In the genomic region with DNA sequence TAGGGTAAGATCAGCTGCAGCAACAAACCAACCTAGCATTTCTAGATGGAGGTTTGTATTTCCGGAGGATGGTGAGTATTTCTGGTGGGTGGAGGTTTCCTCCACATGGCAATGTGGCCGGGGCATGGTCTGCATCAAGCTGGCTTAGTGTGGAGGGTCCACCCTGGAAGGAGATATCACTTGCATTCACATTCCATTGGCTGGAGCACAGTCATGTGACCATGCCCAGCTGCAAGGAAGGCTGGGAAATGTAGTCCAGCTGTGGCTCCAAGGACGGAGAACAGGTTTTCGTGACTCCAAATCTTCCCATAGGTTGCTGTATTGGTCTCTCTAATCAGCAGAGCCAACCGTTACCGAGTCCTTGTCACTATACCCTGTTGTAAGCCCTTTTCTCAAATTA, we compare ENCODE assay signal across 1 cellular context.
TF ChIP-seq lines count a peak whose summit lies in the region.

No MANE protein-coding gene starts in this region.

TF ChIP-seq in K562, 482 proteins besides CTCF, POLR2A, EP300 and RAD21 (continued from another document and continues in another):
- TF ChIP-seq, protein P1, sequence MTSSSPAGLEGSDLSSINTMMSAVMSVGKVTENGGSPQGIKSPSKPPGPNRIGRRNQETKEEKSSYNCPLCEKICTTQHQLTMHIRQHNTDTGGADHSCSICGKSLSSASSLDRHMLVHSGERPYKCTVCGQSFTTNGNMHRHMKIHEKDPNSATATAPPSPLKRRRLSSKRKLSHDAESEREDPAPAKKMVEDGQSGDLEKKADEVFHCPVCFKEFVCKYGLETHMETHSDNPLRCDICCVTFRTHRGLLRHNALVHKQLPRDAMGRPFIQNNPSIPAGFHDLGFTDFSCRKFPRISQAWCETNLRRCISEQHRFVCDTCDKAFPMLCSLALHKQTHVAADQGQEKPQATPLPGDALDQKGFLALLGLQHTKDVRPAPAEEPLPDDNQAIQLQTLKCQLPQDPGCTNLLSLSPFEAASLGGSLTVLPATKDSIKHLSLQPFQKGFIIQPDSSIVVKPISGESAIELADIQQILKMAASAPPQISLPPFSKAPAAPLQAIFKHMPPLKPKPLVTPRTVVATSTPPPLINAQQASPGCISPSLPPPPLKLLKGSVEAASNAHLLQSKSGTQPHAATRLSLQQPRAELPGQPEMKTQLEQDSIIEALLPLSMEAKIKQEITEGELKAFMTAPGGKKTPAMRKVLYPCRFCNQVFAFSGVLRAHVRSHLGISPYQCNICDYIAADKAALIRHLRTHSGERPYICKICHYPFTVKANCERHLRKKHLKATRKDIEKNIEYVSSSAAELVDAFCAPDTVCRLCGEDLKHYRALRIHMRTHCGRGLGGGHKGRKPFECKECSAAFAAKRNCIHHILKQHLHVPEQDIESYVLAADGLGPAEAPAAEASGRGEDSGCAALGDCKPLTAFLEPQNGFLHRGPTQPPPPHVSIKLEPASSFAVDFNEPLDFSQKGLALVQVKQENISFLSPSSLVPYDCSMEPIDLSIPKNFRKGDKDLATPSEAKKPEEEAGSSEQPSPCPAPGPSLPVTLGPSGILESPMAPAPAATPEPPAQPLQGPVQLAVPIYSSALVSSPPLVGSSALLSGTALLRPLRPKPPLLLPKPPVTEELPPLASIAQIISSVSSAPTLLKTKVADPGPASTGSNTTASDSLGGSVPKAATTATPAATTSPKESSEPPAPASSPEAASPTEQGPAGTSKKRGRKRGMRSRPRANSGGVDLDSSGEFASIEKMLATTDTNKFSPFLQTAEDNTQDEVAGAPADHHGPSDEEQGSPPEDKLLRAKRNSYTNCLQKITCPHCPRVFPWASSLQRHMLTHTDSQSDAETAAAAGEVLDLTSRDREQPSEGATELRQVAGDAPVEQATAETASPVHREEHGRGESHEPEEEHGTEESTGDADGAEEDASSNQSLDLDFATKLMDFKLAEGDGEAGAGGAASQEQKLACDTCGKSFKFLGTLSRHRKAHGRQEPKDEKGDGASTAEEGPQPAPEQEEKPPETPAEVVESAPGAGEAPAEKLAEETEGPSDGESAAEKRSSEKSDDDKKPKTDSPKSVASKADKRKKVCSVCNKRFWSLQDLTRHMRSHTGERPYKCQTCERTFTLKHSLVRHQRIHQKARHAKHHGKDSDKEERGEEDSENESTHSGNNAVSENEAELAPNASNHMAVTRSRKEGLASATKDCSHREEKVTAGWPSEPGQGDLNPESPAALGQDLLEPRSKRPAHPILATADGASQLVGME (CRISPR knock-in tag; IDR thresholded peaks at IDR 0.05), result no peak
- TF ChIP-seq HNRNPL (IDR thresholded peaks at IDR 0.05; ENCODE audit: low read depth, low read length) (no peak), ZNF589 (CRISPR knock-in tag; IDR thresholded peaks at IDR 0.05; ENCODE audit: low read depth) (no peak), TFE3 (CRISPR knock-in tag; IDR thresholded peaks at IDR 0.05) (peak; percentile 97), HOXB6 (CRISPR knock-in tag; IDR thresholded peaks at IDR 0.05; ENCODE audit: borderline replicate concordance) (no peak), HCFC1 (IDR thresholded peaks at IDR 0.05; ENCODE audit: low read depth, low read length) (peak; percentile 93), NR3C1 (CRISPR knock-in tag; IDR thresholded peaks at IDR 0.05) (no peak), PREB (CRISPR knock-in tag; IDR thresholded peaks at IDR 0.05) (no peak), KAT2B (IDR thresholded peaks at IDR 0.05; ENCODE audit: low read depth, low read length) (no peak), GATAD2B (IDR thresholded peaks at IDR 0.05; ENCODE audit: borderline replicate concordance) (no peak), TFAP4 (CRISPR knock-in tag; IDR thresholded peaks at IDR 0.05; ENCODE audit: borderline replicate concordance) (peak; percentile 70; the same call in 1 of the 2 replicates), DMBX1 (CRISPR knock-in tag; IDR thresholded peaks at IDR 0.05; ENCODE audit: borderline replicate concordance) (no peak), NCOA2 (IDR thresholded peaks at IDR 0.05; ENCODE audit: partially characterized antibody in 2 of 2) (no peak), RBM25 (IDR thresholded peaks at IDR 0.05; ENCODE audit: low read depth, low read length, severe bottlenecking) (peak; percentile 72), MCM2 (IDR thresholded peaks at IDR 0.05; ENCODE audit: low read depth) (no peak), NFYB (IDR thresholded peaks at IDR 0.05; ENCODE audit: extremely low read depth, insufficient read length) (peak; percentile 97), HEY1 (CRISPR knock-in tag; IDR thresholded peaks at IDR 0.05; ENCODE audit: borderline replicate concordance) (no peak), RBM22 (IDR thresholded peaks at IDR 0.05; ENCODE audit: low read depth, low read length, poor library complexity, severe bottlenecking) (no peak), ZNF143 (CRISPR knock-in tag; IDR thresholded peaks at IDR 0.05) (peak; percentile 89), FOS (IDR thresholded peaks at IDR 0.05; ENCODE audit: extremely low read depth, insufficient read length) (peak; percentile 67), ZNF324 (CRISPR knock-in tag; IDR thresholded peaks at IDR 0.05) (no peak), MBD2 (IDR thresholded peaks at IDR 0.05; ENCODE audit: borderline replicate concordance, low read depth) (peak; percentile 74), TGIF2 (CRISPR knock-in tag; IDR thresholded peaks at IDR 0.05) (no peak), CREB3L1 (IDR thresholded peaks at IDR 0.05; ENCODE audit: borderline replicate concordance, low read depth) (no peak), NFATC3 (IDR thresholded peaks at IDR 0.05) (no peak), HES1 (IDR thresholded peaks at IDR 0.05; ENCODE audit: low read depth) (no peak)
- TF ChIP-seq, protein P2, sequence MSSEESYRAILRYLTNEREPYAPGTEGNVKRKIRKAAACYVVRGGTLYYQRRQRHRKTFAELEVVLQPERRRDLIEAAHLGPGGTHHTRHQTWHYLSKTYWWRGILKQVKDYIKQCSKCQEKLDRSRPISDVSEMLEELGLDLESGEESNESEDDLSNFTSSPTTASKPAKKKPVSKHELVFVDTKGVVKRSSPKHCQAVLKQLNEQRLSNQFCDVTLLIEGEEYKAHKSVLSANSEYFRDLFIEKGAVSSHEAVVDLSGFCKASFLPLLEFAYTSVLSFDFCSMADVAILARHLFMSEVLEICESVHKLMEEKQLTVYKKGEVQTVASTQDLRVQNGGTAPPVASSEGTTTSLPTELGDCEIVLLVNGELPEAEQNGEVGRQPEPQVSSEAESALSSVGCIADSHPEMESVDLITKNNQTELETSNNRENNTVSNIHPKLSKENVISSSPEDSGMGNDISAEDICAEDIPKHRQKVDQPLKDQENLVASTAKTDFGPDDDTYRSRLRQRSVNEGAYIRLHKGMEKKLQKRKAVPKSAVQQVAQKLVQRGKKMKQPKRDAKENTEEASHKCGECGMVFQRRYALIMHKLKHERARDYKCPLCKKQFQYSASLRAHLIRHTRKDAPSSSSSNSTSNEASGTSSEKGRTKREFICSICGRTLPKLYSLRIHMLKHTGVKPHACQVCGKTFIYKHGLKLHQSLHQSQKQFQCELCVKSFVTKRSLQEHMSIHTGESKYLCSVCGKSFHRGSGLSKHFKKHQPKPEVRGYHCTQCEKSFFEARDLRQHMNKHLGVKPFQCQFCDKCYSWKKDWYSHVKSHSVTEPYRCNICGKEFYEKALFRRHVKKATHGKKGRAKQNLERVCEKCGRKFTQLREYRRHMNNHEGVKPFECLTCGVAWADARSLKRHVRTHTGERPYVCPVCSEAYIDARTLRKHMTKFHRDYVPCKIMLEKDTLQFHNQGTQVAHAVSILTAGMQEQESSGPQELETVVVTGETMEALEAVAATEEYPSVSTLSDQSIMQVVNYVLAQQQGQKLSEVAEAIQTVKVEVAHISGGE (CRISPR knock-in tag; IDR thresholded peaks at IDR 0.05), result no peak
- TF ChIP-seq, protein P3, sequence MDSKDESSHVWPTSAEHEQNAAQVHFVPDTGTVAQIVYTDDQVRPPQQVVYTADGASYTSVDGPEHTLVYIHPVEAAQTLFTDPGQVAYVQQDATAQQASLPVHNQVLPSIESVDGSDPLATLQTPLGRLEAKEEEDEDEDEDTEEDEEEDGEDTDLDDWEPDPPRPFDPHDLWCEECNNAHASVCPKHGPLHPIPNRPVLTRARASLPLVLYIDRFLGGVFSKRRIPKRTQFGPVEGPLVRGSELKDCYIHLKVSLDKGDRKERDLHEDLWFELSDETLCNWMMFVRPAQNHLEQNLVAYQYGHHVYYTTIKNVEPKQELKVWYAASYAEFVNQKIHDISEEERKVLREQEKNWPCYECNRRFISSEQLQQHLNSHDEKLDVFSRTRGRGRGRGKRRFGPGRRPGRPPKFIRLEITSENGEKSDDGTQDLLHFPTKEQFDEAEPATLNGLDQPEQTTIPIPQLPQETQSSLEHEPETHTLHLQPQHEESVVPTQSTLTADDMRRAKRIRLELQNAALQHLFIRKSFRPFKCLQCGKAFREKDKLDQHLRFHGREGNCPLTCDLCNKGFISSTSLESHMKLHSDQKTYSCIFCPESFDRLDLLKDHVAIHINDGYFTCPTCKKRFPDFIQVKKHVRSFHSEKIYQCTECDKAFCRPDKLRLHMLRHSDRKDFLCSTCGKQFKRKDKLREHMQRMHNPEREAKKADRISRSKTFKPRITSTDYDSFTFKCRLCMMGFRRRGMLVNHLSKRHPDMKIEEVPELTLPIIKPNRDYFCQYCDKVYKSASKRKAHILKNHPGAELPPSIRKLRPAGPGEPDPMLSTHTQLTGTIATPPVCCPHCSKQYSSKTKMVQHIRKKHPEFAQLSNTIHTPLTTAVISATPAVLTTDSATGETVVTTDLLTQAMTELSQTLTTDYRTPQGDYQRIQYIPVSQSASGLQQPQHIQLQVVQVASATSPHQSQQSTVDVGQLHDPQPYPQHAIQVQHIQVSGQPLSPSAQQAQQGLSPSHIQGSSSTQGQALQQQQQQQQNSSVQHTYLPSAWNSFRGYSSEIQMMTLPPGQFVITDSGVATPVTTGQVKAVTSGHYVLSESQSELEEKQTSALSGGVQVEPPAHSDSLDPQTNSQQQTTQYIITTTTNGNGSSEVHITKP (IDR thresholded peaks at IDR 0.05; ENCODE audit: partially characterized antibody), result peak; percentile 78
